9 cellular contexts compared by ENCODE assay signal in the genomic region with DNA sequence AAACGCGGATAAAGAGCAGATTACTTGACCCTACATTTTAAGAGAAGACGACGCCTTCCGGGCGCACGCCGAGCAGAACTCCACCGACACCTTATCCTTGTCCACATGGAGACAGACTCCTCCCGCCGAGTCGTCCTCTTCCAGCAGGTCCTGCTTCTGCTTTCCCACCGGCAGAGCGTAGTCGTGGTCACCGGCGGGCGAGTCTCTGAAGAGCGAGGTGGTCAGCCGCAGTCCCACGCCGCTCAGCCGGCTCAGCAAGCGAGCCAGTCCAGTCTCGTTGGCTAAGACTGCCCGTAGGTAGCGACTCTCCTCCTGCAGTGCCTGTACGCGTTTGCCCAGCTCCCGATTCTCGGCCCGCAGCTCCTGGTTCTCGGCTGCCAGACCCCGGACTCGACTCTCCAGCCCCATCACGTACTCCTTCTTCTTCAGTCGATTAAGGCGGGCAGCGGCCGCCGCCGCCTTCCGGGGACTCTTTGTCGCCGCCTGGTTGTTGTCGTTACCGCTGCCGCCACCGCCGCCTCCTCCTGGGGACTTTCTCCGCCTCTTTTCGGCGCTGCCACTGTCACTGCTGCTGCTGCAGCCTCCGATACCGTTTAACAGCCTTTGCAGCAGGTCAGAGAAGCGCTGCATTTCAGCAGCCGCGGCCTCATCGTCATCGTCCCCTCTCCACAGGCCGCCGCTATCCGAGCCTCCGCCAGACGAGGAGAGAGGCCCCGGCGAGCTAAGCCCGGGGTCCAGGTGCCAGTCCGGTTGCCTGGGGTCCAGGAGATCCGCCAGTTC. TPM values are rescaled to one million over a fixed set of nuclear protein-coding genes. Genes with fewer than 3 reads are reported as not detected.
DNase-seq lines count a peak whose midpoint lies in the region; ATAC-seq and TF ChIP-seq lines count a peak whose summit lies in the region.
"Had no signal": no experiment of that assay in that cellular context is flagged by ENCODE, and none has a peak within 500 bp of the region (broad histone marks: within the 10 kb centered on the region; RNA-seq: fewer than 3 reads in every experiment).

No MANE protein-coding gene starts in this region.

- H3K27me3 Mint-ChIP-seq in activated CD4-positive, alpha-beta T cell treated with anti-CD3 and anti-CD28 coated beads, Interleukin-2, amount 10 ng/mL, durations not matched to agents 7 days and 5 days = no peaks in the 10 kb centered on the region

- peak overlapping the region; percentile 100 for H3K4me3 Mint-ChIP-seq in activated CD4-positive, alpha-beta T cell treated with anti-CD3 and anti-CD28 coated beads, Interleukin-2, amount 10 ng/mL, durations not matched to agents 7 days and 5 days

- H3K9me3 Mint-ChIP-seq in activated CD4-positive, alpha-beta T cell treated with anti-CD3 and anti-CD28 coated beads, Interleukin-2, amount 10 ng/mL, durations not matched to agents 7 days and 5 days = no peaks in the 10 kb centered on the region

- DNase-seq in Ammon's horn (ENCODE audit: low spot score) (peak; percentile 85), NCI-H345 (lab: John Stamatoyannopoulos, UW) (peak; percentile 68), dedifferentiated amniotic fluid mesenchymal stem cell (ENCODE audit: extremely low spot score) (peak; percentile 37), lower leg skin (ENCODE audit: low spot score in 2 of 2) (peak; percentile 81 to 96)
- DNase-seq in activated CD4-positive, alpha-beta T cell treated with anti-CD3 and anti-CD28 coated beads, Interleukin-2, amount 10 ng/mL, durations not matched to agents 7 days and 5 days = peak; percentile 92
- peak; percentile 76 to 83 (median 77) for DNase-seq in stimulated activated CD4-positive, alpha-beta T cell treated with anti-CD3 and anti-CD28 coated beads, TNF-alpha, amount 100 ng/mL, for 1 hour (ENCODE audit: low read depth in 3 of 3, low spot score in 1 of 3)

- CTCF ChIA-PET in activated CD4-positive, alpha-beta T cell treated with anti-CD3 and anti-CD28 coated beads, Interleukin-2, amount 10 ng/mL, durations not matched to agents 7 days and 5 days (lab: Charles Lee) = interaction anchor here (0.6 to 2.8 kb wide), 8 partner anchors 15 to 191 kb away, joined by 3 to 16 read pairs (median 3); a partner anchor contains a TSS

- H3K36me3 Mint-ChIP-seq in activated CD4-positive, alpha-beta T cell treated with anti-CD3 and anti-CD28 coated beads, Interleukin-2, amount 10 ng/mL, durations not matched to agents 7 days and 5 days (ENCODE audit: low read depth) = peaks cover 46% of the 10 kb centered on the region

- POLR2A ChIA-PET in activated CD4-positive, alpha-beta T cell treated with anti-CD3 and anti-CD28 coated beads, Interleukin-2, amount 10 ng/mL, durations not matched to agents 7 days and 5 days (lab: Charles Lee) = interaction anchor here (0.6 kb wide), 1 partner anchor 207 kb away, joined by 9 read pairs; no protein-coding TSS in a partner anchor

- peak overlapping the region; percentile 96 for H3K4me3 ChIP-seq in lower leg skin (ENCODE audit: low read depth, poor library complexity, severe bottlenecking)

- 1% methylated on average over 49 to 64 of the region's 70 CpGs for WGBS in lower leg skin, 2 donors

- no peak for TF ChIP-seq POLR2A in lower leg skin (IDR thresholded peaks at IDR 0.05)

- ATAC-seq in GM18873 (IDR thresholded peaks at IDR 0.05; ENCODE audit: low FRiP score, unreplicated experiment) = peak; percentile 52
- ATAC-seq in HG03103 (IDR thresholded peaks at IDR 0.05; ENCODE audit: low read depth, unreplicated experiment) = peak; percentile 53

- peaks cover 40% of the 10 kb centered on the region for H3K4me1 Mint-ChIP-seq in activated CD4-positive, alpha-beta T cell treated with anti-CD3 and anti-CD28 coated beads, Interleukin-2, amount 10 ng/mL, durations not matched to agents 7 days and 5 days

- H3K27ac Mint-ChIP-seq in activated CD4-positive, alpha-beta T cell treated with anti-CD3 and anti-CD28 coated beads, Interleukin-2, amount 10 ng/mL, durations not matched to agents 7 days and 5 days = peak overlapping the region; percentile 100

- intact Hi-C loops in lower leg skin (cut with DNase I; ENCODE audit: low total_unique reads) = no loop called here

- peak in 1 of 3 donors; percentile 59 for TF ChIP-seq CTCF in lower leg skin (IDR thresholded peaks at IDR 0.05)

RNA-seq across cellular contexts. Expression of a gene that starts 1.0 kb away (rescaled TPM):
- total RNA-seq in activated CD4-positive, alpha-beta T cell treated with anti-CD3 and anti-CD28 coated beads, Interleukin-2, amount 10 ng/mL, durations not matched to agents 7 days and 5 days = 10 to 100 TPM; 55.5 to 57.2 TPM
- 10 to 100 TPM; 43.8 to 75.1 (median 48.5) TPM for total RNA-seq in lower leg skin

RNA-seq across cellular contexts. Expression of a gene that starts 16.2 kb away (rescaled TPM):
- 10 to 100 TPM; 29.3 to 30.7 TPM for total RNA-seq in activated CD4-positive, alpha-beta T cell treated with anti-CD3 and anti-CD28 coated beads, Interleukin-2, amount 10 ng/mL, durations not matched to agents 7 days and 5 days
- total RNA-seq in lower leg skin = 10 to 100 TPM in 3 of 4 donors, 1 to 10 TPM in 1; 8.9 to 15.0 (median 12.0) TPM

RNA-seq across cellular contexts. Expression of a gene that starts 22.0 kb away (rescaled TPM):
- under 1 TPM; 0.52 to 0.60 TPM for total RNA-seq in activated CD4-positive, alpha-beta T cell treated with anti-CD3 and anti-CD28 coated beads, Interleukin-2, amount 10 ng/mL, durations not matched to agents 7 days and 5 days
- 1 to 10 TPM in 2 of 4 donors, under 1 TPM in 2; 0.21 to 3.4 (median 1.0) TPM for total RNA-seq in lower leg skin
- total RNA-seq: dermis microvascular lymphatic vessel endothelial cell had no signal

RNA-seq across cellular contexts. Expression of a gene that starts 35.6 kb away (rescaled TPM):
- total RNA-seq in activated CD4-positive, alpha-beta T cell treated with anti-CD3 and anti-CD28 coated beads, Interleukin-2, amount 10 ng/mL, durations not matched to agents 7 days and 5 days = 10 to 100 TPM; 52.7 to 56.7 TPM
- 10 to 100 TPM; 22.3 to 42.0 (median 23.6) TPM for total RNA-seq in lower leg skin

RNA-seq across cellular contexts. Expression of a gene that starts 36.8 kb away (rescaled TPM):
- 1 to 10 TPM in 1 of 2 experiments, under 1 TPM in 1; 0.85 to 1.1 TPM for total RNA-seq in activated CD4-positive, alpha-beta T cell treated with anti-CD3 and anti-CD28 coated beads, Interleukin-2, amount 10 ng/mL, durations not matched to agents 7 days and 5 days
- 10 to 100 TPM; 37.6 to 68.3 (median 46.0) TPM for total RNA-seq in lower leg skin

Comparison
In these comparisons a context has a peak if more than half of its experiments do, and no peak if none do; other contexts are left out.
1. Peak in every context shown above with its lines: DNase-seq, ATAC-seq and H3K4me3 ChIP-seq.
2. DNase-seq: peak in every context shown above with its lines; median percentile 92 in activated CD4-positive, alpha-beta T cell treated with anti-CD3 and anti-CD28 coated beads, Interleukin-2, amount 10 ng/mL, durations not matched to agents 7 days and 5 days; 88 in lower leg skin; 85 in Ammon's horn; 77 in stimulated activated CD4-positive, alpha-beta T cell treated with anti-CD3 and anti-CD28 coated beads, TNF-alpha, amount 100 ng/mL, for 1 hour; 68 in NCI-H345; 37 in dedifferentiated amniotic fluid mesenchymal stem cell.